ENCODE assay signal across 22 cellular contexts in the genomic region with DNA sequence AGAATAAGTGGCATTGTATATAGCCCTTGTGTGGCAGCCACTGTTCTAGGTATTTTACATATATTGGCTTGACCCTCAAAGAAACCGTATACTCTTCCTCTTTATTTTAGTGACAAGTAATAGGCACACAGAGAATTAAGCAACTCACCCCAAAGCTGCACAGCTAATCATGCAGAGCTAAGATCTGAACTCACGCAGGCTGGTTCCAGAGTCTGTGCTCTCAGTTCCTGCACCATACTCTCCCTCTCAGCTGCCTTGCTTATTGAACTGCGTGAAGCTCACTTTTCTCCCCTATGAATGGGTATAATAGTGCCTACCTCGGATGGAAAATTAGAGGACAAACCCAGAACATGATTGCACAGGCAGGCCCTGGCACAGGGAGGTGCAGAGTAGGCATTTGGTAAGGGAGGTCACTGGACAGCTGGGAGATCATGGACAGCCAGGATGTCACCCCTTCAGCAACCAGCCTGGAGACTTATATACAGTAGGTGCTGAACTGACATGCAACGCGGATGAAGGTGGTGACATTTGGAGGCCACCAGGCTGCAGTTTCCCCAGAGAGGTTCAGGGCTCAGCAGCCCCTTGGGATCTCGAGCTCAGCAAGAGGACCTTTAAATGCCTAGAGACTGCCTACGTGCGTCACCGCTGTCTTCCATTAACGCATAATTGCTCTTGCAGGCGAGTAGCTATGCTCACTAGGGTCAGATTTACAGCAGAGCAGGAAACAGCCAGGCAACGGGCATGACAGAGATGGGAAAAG.
DNase-seq lines count a peak whose midpoint lies in the region; ATAC-seq and TF ChIP-seq lines count a peak whose summit lies in the region.
"Had no signal": no experiment of that assay in that cellular context is flagged by ENCODE, and none has a peak within 500 bp of the region (broad histone marks: within the 10 kb centered on the region; RNA-seq: fewer than 3 reads in every experiment).

No MANE protein-coding gene starts in this region.

- H3K4me3 ChIP-seq in heart right ventricle (no peak overlapping the region), gastroesophageal sphincter (no peak overlapping the region)
- H3K4me3 ChIP-seq: adrenal gland, SJSA1 had no signal

- TF ChIP-seq EP300 in gastroesophageal sphincter (IDR thresholded peaks at IDR 0.05) = no peak

- H3K36me3 ChIP-seq in heart right ventricle (no peaks in the 10 kb centered on the region), gastroesophageal sphincter (no peaks in the 10 kb centered on the region)
- H3K36me3 ChIP-seq: adrenal gland, SJSA1 had no signal

- TF ChIP-seq POLR2A in gastroesophageal sphincter (IDR thresholded peaks at IDR 0.05) = no peak

- intact Hi-C loops in heart right ventricle (cut with DNase I) (loop anchor here in 2 of 10 donors (5.0 to 10.0 kb wide), 3 partner anchors 48 to 82 kb away; a partner anchor contains a TSS), left cardiac atrium (cut with DNase I) (no loop called here)

- ATAC-seq in heart right ventricle (peak in 6 of 8 donors; percentile 5 to 27 (median 16)), left cardiac atrium (no peak), gastroesophageal sphincter (peak; percentile 4)
- ATAC-seq in activated CD4-positive, CD25-positive, alpha-beta regulatory T cell treated with anti-CD3 and anti-CD28 coated beads, Interleukin-2, amount 50 U/mL, for 24 hours = no peak
- ATAC-seq: activated CD8-positive, alpha-beta T cell treated with anti-CD3 and anti-CD28 coated beads for 36 hours; Panc1 had no signal

- TF ChIP-seq CTCF in heart right ventricle (IDR thresholded peaks at IDR 0.05) (no peak), gastroesophageal sphincter (IDR thresholded peaks at IDR 0.05) (no peak)

- H3K27me3 ChIP-seq in heart right ventricle = no peaks in the 10 kb centered on the region
- H3K27me3 ChIP-seq in gastroesophageal sphincter = no peaks in the 10 kb centered on the region
- H3K27me3 ChIP-seq: adrenal gland had no signal

- WGBS in heart right ventricle, 2 donors = 73 to 74% methylated on average over 13 of the region's 13 CpGs
- 77 to 95% methylated on average over 2 to 9 of the region's 13 CpGs for WGBS in gastroesophageal sphincter (ENCODE audit: low coverage in 1 of 2), 2 donors

- H3K27ac ChIP-seq in heart right ventricle (peak overlapping the region in 6 of 10 donors; percentile 19 to 83 (median 36)), gastroesophageal sphincter (no peak overlapping the region)
- H3K27ac ChIP-seq: adrenal gland, SJSA1 had no signal

- DNase-seq in heart right ventricle (peak; percentile 30 to 37), left cardiac atrium (no peak), NOMO-1 treated with DMSO at 0.1 percent for 48 hours (lab: John Stamatoyannopoulos, UW; ENCODE audit: unreplicated experiment) (peak; percentile 37), ureter (ENCODE audit: low spot score) (peak; percentile 35), DMS79 (lab: John Stamatoyannopoulos, UW) (no peak)
- no peak for DNase-seq in stimulated activated CD4-positive, alpha-beta T cell treated with anti-CD3 and anti-CD28 coated beads, Interleukin-12 subunit alpha, Interleukin-12 subunit beta, amount 100 ng/mL, for 4 hours
- DNase-seq: activated CD4-positive, CD25-positive, alpha-beta regulatory T cell; activated CD8-positive, alpha-beta T cell treated with anti-CD3 and anti-CD28 coated beads for 36 hours; CD4-positive, CD25-positive, alpha-beta regulatory T cell; cortex of kidney; hypothalamus; islet precursor cell; mammary epithelial cell; NCI-H1092 treated with DMSO at 0.1 percent for 48 hours; NCI-H774; occipital lobe; T-helper 9 cell had no signal

- peaks cover 0 to 5% (median 0%) of the 10 kb centered on the region in 11 donors for H3K9me3 ChIP-seq in heart right ventricle
- H3K9me3 ChIP-seq in gastroesophageal sphincter = no peaks in the 10 kb centered on the region
- H3K9me3 ChIP-seq: adrenal gland, SJSA1 had no signal

- H3K4me1 ChIP-seq in heart right ventricle = peaks cover 0 to 63% (median 29%) of the 10 kb centered on the region in 9 donors
- H3K4me1 ChIP-seq in gastroesophageal sphincter = peaks cover 0 to 15% (median 0%) of the 10 kb centered on the region in 3 donors
- H3K4me1 ChIP-seq: adrenal gland, SJSA1 had no signal

Comparison
In these comparisons a context has a peak if more than half of its experiments do, and no peak if none do; other contexts are left out.
1. ATAC-seq: peak in heart right ventricle (6 of 8) and gastroesophageal sphincter (single experiment); none in left cardiac atrium (0 of 2) and activated CD4-positive, CD25-positive, alpha-beta regulatory T cell treated with anti-CD3 and anti-CD28 coated beads, Interleukin-2, amount 50 U/mL, for 24 hours (0 of 2).
2. DNase-seq: peak in heart right ventricle (2 of 2), NOMO-1 treated with DMSO at 0.1 percent for 48 hours (single experiment) and ureter (single experiment); none in left cardiac atrium (single experiment), stimulated activated CD4-positive, alpha-beta T cell treated with anti-CD3 and anti-CD28 coated beads, Interleukin-12 subunit alpha, Interleukin-12 subunit beta, amount 100 ng/mL, for 4 hours (single experiment) and DMS79 (single experiment).
3. H3K27ac ChIP-seq: peak in heart right ventricle (6 of 10); none in gastroesophageal sphincter (0 of 4).